Comparison of ENCODE assay signal across 1 cellular context in the genomic region with DNA sequence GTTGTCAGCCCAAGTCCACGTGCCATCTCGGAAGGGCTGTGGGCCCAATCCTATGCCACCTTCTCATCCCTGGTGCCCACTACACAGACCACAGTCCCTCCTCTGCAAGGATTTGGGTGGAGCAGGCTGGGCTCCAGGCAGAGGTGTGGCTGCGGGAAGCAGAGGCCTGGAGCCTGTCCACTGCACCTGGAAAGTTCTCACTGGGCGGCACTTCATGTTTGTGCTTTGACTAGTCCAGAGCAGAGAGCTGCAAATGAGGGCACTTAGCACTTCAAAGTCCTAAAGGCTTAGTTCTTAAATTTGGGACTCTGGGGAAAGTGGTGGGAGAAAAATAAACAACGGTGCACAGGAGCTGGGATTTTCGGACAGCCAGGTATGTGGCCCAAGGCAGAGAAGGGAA.
TF ChIP-seq lines count a peak whose summit lies in the region.

No MANE protein-coding gene starts in this region.

TF ChIP-seq in HepG2, 621 proteins besides CTCF, POLR2A, EP300 and RAD21 (continued from another document):
- no peak for TF ChIP-seq HOMEZ (CRISPR knock-in tag; IDR thresholded peaks at IDR 0.05; ENCODE audit: low read depth)
- no peak for TF ChIP-seq ZBTB21 (CRISPR knock-in tag; IDR thresholded peaks at IDR 0.05)
- TF ChIP-seq BCL6 (CRISPR knock-in tag; IDR thresholded peaks at IDR 0.05), result no peak
- TF ChIP-seq BRD4 (CRISPR knock-in tag; IDR thresholded peaks at IDR 0.05), result no peak
- TF ChIP-seq, protein P1, sequence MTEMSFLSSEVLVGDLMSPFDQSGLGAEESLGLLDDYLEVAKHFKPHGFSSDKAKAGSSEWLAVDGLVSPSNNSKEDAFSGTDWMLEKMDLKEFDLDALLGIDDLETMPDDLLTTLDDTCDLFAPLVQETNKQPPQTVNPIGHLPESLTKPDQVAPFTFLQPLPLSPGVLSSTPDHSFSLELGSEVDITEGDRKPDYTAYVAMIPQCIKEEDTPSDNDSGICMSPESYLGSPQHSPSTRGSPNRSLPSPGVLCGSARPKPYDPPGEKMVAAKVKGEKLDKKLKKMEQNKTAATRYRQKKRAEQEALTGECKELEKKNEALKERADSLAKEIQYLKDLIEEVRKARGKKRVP (CRISPR knock-in tag; IDR thresholded peaks at IDR 0.05), result no peak
- TF ChIP-seq MIXL1 (CRISPR knock-in tag; IDR thresholded peaks at IDR 0.05), result no peak
- TF ChIP-seq, protein P2, sequence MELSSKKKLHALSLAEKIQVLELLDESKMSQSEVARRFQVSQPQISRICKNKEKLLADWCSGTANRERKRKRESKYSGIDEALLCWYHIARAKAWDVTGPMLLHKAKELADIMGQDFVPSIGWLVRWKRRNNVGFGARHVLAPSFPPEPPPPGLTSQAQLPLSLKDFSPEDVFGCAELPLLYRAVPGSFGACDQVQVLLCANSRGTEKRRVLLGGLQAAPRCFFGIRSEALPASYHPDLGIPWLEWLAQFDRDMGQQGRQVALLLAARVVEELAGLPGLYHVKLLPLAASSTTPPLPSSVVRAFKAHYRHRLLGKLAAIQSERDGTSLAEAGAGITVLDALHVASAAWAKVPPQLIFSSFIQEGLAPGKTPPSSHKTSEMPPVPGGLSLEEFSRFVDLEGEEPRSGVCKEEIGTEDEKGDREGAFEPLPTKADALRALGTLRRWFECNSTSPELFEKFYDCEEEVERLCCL (CRISPR knock-in tag; IDR thresholded peaks at IDR 0.05; ENCODE audit: borderline replicate concordance), result no peak
- TF ChIP-seq TOPORS (CRISPR knock-in tag; IDR thresholded peaks at IDR 0.05), result no peak
- TF ChIP-seq RFXANK (CRISPR knock-in tag; IDR thresholded peaks at IDR 0.05), result no peak
- TF ChIP-seq SALL1 (CRISPR knock-in tag; IDR thresholded peaks at IDR 0.05), result no peak
- TF ChIP-seq MAFF (IDR thresholded peaks at IDR 0.05; ENCODE audit: low read depth, low read length), result no peak
- TF ChIP-seq HMGXB3 (CRISPR knock-in tag; IDR thresholded peaks at IDR 0.05; ENCODE audit: borderline replicate concordance), result no peak
- TF ChIP-seq PAX8 (CRISPR knock-in tag; IDR thresholded peaks at IDR 0.05; ENCODE audit: borderline replicate concordance), result no peak
- no peak for TF ChIP-seq FOXJ3 (CRISPR knock-in tag; IDR thresholded peaks at IDR 0.05; ENCODE audit: borderline replicate concordance)
TF ChIP-seq in HepG2: peak in this region for 0.
